23 cellular contexts compared by ENCODE assay signal in the genomic region with DNA sequence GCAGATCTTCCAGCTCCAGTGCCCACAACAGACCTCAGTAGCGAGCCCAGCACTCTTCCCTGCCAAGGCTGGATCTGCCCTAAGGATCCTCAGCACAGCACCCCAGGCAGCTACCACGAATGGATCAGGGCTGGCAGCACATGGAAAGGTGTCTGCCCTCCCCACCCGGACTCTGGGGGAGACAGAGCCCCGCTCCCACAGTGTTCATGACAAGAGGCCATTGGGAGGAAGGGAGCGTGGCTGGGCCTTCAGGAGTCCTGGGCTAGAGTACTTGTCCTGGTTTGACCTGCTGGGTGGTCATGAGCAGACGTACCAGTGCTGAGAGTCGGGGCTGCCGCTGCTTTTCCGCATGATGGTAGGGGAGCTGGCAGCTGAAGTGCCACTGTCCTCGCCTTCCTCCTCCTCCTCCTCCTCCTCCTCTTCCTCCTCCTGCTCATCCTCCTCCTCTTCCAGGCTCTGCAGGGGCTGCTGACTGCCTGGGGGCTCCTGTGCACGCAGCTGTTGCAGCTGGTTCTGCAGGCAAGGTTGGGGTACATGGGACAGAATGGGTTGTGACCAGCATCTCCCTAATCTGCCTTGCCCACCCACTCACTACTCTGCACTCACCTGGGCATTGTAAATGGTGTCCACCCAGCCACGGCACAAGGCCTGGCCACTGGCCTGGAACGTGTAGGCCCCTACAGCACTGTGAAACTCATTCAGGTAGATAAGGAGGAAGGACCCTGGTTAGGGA. TPM values are rescaled to one million over a fixed set of nuclear protein-coding genes. Genes with fewer than 3 reads are reported as not detected.
"Had no signal": no experiment of that assay in that cellular context is flagged by ENCODE, and none has a peak within 500 bp of the region (broad histone marks: within the 10 kb centered on the region; RNA-seq: fewer than 3 reads in every experiment).

No MANE protein-coding gene starts in this region.

- DNase-seq: colonic mucosa; dermis blood vessel endothelial cell; erythroblast; foreskin keratinocyte; head of caudate nucleus; left colon; left ventricle myocardium superior; mesendoderm; naive B cell; spleen; stimulated activated CD4-positive, alpha-beta T cell treated with anti-CD3 and anti-CD28 coated beads, Interleukin-2, amount 100 ng/mL, for 24 hours; stimulated activated CD4-positive, alpha-beta T cell treated with anti-CD3 and anti-CD28 coated beads, Interleukin-4, amount 100 ng/mL, for 4 hours; stimulated activated naive CD4-positive, alpha-beta T cell had no signal

- H2AFZ ChIP-seq: hepatocyte had no signal

- H3K36me3 ChIP-seq: colonic mucosa, neutrophil had no signal

- H3K27ac Mint-ChIP-seq: naive B cell, nephron had no signal

- H3K9me3 Mint-ChIP-seq: naive B cell, nephron had no signal

- H3K4me1 Mint-ChIP-seq: nephron had no signal

- H3K9me3 ChIP-seq: colonic mucosa, neutrophil, spleen, tibial nerve had no signal

- H3K4me2 ChIP-seq: hepatocyte had no signal

- H3K4me3 Mint-ChIP-seq: nephron had no signal

- H3K36me3 Mint-ChIP-seq: naive B cell had no signal

- H3K27ac ChIP-seq: colonic mucosa, foreskin keratinocyte, hepatocyte, neutrophil, spleen, tibial nerve had no signal

- ATAC-seq: foreskin keratinocyte, left colon, left ventricle myocardium superior, sciatic nerve had no signal

- H3K79me2 ChIP-seq: hepatocyte had no signal

- H3K4me1 ChIP-seq: colonic mucosa, tibial nerve had no signal

- H3K27me3 ChIP-seq: colonic mucosa, foreskin keratinocyte, hepatocyte had no signal

- FAIRE-seq: endothelial cell of umbilical vein had no signal

- H3K4me3 ChIP-seq: colonic mucosa, hepatocyte, lung, spleen, tibial nerve had no signal

RNA-seq across cellular contexts. Expression of a gene that starts 44.3 kb away (rescaled TPM):
- total RNA-seq: osteocyte had no signal

RNA-seq across cellular contexts. Expression of a gene that starts 49.2 kb away (rescaled TPM):
- total RNA-seq: left ventricle myocardium superior, osteocyte, sciatic nerve, skeletal muscle tissue, temporal lobe, tibial nerve had no signal
